ENCODE assay signal across 8 cellular contexts in the genomic region with DNA sequence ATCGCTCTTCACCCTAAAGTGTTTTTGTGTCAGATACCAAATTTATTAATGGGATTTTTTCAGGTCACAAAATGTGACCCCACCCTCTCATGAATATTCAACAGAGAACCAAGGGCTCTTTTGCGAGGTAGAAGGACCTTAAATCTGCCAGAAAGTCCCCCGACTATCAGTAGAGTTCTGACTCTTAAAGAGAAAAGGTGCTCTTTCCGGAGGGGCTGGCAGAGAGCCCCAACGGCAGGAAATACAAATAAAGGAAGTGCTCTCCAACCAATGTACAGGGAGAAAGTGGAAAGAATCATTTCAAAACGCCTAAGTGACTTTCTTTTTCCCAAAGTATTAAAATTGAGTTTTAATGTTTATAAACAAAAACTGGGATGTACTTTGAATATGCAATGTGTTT.
DNase-seq lines count a peak whose midpoint lies in the region; ATAC-seq and TF ChIP-seq lines count a peak whose summit lies in the region.

No MANE protein-coding gene starts in this region.

- no peaks in the 10 kb centered on the region for H3K27me3 ChIP-seq in HL-60 (ENCODE audit: insufficient read depth, poor library complexity, severe bottlenecking)
- no peaks in the 10 kb centered on the region for H3K27me3 ChIP-seq in Peyer's patch
- H3K27me3 ChIP-seq in endodermal cell (ENCODE audit: control insufficient read depth, insufficient read depth, low read length, poor library complexity, severe bottlenecking), result peaks cover 15% of the 10 kb centered on the region
- no peaks in the 10 kb centered on the region for H3K27me3 ChIP-seq in skeletal muscle satellite cell (ENCODE audit: control insufficient read depth, insufficient read depth, low read length)

- peak overlapping the region; percentile 88 for H3K4me2 ChIP-seq in skeletal muscle satellite cell (ENCODE audit: low read length)

- ATAC-seq in GM18909 (IDR thresholded peaks at IDR 0.05; ENCODE audit: poor library complexity, unreplicated experiment) (no peak), GM21717 (IDR thresholded peaks at IDR 0.05; ENCODE audit: unreplicated experiment) (no peak)

- no peaks in the 10 kb centered on the region for H3K9me3 ChIP-seq in Peyer's patch
- H3K9me3 ChIP-seq in endodermal cell (ENCODE audit: control insufficient read depth, low read length), result no peaks in the 10 kb centered on the region
- H3K9me3 ChIP-seq in skeletal muscle satellite cell (replicated peaks; ENCODE audit: low read length), result no peaks in the 10 kb centered on the region

- H3K4me1 Mint-ChIP-seq in endodermal cell, result peaks cover 48% of the 10 kb centered on the region

- H3K27ac ChIP-seq in HL-60 (replicated peaks) (peak overlapping the region; percentile 78), Peyer's patch (peak overlapping the region; percentile 65 to 96 (median 94)), endodermal cell (ENCODE audit: low read depth, low read length) (no peak overlapping the region)

- H3K9me3 Mint-ChIP-seq in endodermal cell, result no peaks in the 10 kb centered on the region

- H3K4me1 ChIP-seq in Peyer's patch (peaks cover 0 to 58% (median 20%) of the 10 kb centered on the region in 4 donors), endodermal cell (ENCODE audit: control insufficient read depth, insufficient read depth, low read length) (peaks cover 7% of the 10 kb centered on the region), skeletal muscle satellite cell (ENCODE audit: control insufficient read depth, insufficient read depth, low read length) (peaks cover 41% of the 10 kb centered on the region)

- no peak overlapping the region for H3K27ac Mint-ChIP-seq in endodermal cell

- H3K36me3 ChIP-seq in Peyer's patch (no peaks in the 10 kb centered on the region), endodermal cell (ENCODE audit: control insufficient read depth, insufficient read depth, low read length) (no peaks in the 10 kb centered on the region), skeletal muscle satellite cell (ENCODE audit: insufficient read depth, low read length) (no peaks in the 10 kb centered on the region)

- no peak overlapping the region for H3K4me3 Mint-ChIP-seq in endodermal cell

- TF ChIP-seq CTCF in HL-60 (IDR thresholded peaks at IDR 0.05; ENCODE audit: insufficient read depth, low read length) (no peak), Peyer's patch (IDR thresholded peaks at IDR 0.05) (no peak), endodermal cell (conservative IDR thresholded peaks at IDR 0.05) (no peak)

- H3K36me3 Mint-ChIP-seq in endodermal cell (ENCODE audit: low read depth), result no peaks in the 10 kb centered on the region

- WGBS in endodermal cell (ENCODE audit: insufficient coverage in 1 of 2, insufficient read length in 1 of 2), 2 experiments, result 30 to 37% methylated on average over 5 to 6 of the region's 6 CpGs

- TF ChIP-seq POLR2A in Peyer's patch (IDR thresholded peaks at IDR 0.05), result no peak

- peak overlapping the region; percentile 9; the same call in 1 of the 2 replicates for H3K4me3 ChIP-seq in HL-60 (replicated peaks; ENCODE audit: insufficient read depth, low read length)
- peak overlapping the region in 2 of 4 donors; percentile 1 to 6 for H3K4me3 ChIP-seq in Peyer's patch
- H3K4me3 ChIP-seq in endodermal cell (ENCODE audit: low read length), result peak overlapping the region; percentile 78
- H3K4me3 ChIP-seq in skeletal muscle satellite cell (ENCODE audit: low read length), result no peak overlapping the region

- DNase-seq in HL-60 (ENCODE audit: low read depth in 1 of 2, low spot score in 1 of 2) (peak in 1 of 2 experiments; percentile 63), Peyer's patch (peak in 1 of 3 donors; percentile 62), endodermal cell (no peak), NCI-H1694 treated with DMSO at 0.1 percent for 48 hours (lab: John Stamatoyannopoulos, UW) (no peak), AG20443 (ENCODE audit: low spot score) (no peak)

- H3K9ac ChIP-seq in endodermal cell (ENCODE audit: extremely low read depth, low read length, poor library complexity, severe bottlenecking) (no peak overlapping the region), skeletal muscle satellite cell (ENCODE audit: low read depth, low read length) (peak overlapping the region; percentile 95)

- peaks cover 3% of the 10 kb centered on the region for H3K27me3 Mint-ChIP-seq in endodermal cell (ENCODE audit: insufficient read depth)
